In genomic region chr10:5622586-5622985, GRCh38 we compare ENCODE assay signal across 2 cellular contexts.
TF ChIP-seq lines count a peak whose summit lies in the region.

No MANE protein-coding gene starts in this region.

TF ChIP-seq in IMR-90, 13 proteins besides CTCF, POLR2A, EP300 and RAD21:
- no peak for TF ChIP-seq CEBPB (IDR thresholded peaks at IDR 0.05; ENCODE audit: low read depth, low read length)
- TF ChIP-seq USF2 (IDR thresholded peaks at IDR 0.05; ENCODE audit: low read depth, low read length), result no peak
- no peak for TF ChIP-seq FOS (IDR thresholded peaks at IDR 0.05; ENCODE audit: low read depth, low read length)
- no peak for TF ChIP-seq BHLHE40 (IDR thresholded peaks at IDR 0.05; ENCODE audit: low read depth, low read length)
- no peak for TF ChIP-seq CHD1 (IDR thresholded peaks at IDR 0.05; ENCODE audit: low read depth, low read length)
- TF ChIP-seq RFX5 (IDR thresholded peaks at IDR 0.05; ENCODE audit: low read depth, low read length), result no peak
- no peak for TF ChIP-seq NFE2L2 (IDR thresholded peaks at IDR 0.05; ENCODE audit: low read depth, low read length)
- no peak for TF ChIP-seq SMC3 (IDR thresholded peaks at IDR 0.05; ENCODE audit: low read depth, low read length)
- no peak for TF ChIP-seq MXI1 (IDR thresholded peaks at IDR 0.05; ENCODE audit: borderline replicate concordance, low read depth, low read length)
- TF ChIP-seq, protein P1, sequence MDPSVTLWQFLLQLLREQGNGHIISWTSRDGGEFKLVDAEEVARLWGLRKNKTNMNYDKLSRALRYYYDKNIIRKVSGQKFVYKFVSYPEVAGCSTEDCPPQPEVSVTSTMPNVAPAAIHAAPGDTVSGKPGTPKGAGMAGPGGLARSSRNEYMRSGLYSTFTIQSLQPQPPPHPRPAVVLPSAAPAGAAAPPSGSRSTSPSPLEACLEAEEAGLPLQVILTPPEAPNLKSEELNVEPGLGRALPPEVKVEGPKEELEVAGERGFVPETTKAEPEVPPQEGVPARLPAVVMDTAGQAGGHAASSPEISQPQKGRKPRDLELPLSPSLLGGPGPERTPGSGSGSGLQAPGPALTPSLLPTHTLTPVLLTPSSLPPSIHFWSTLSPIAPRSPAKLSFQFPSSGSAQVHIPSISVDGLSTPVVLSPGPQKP (IDR thresholded peaks at IDR 0.05; ENCODE audit: borderline replicate concordance, low read depth, low read length), result no peak
- no peak for TF ChIP-seq MAFK (IDR thresholded peaks at IDR 0.05; ENCODE audit: low read depth, low read length)
- no peak for TF ChIP-seq RCOR1 (IDR thresholded peaks at IDR 0.05; ENCODE audit: insufficient replicate concordance, low read length)
- no peak for TF ChIP-seq MAZ (IDR thresholded peaks at IDR 0.05; ENCODE audit: borderline replicate concordance, low read depth, low read length)
TF ChIP-seq in IMR-90: peak in this region for 0.

TF ChIP-seq in K562, 482 proteins besides CTCF, POLR2A, EP300 and RAD21:
- TF ChIP-seq PTRF (tag; IDR thresholded peaks at IDR 0.05), result no peak
- TF ChIP-seq XRCC3 (IDR thresholded peaks at IDR 0.05), result no peak
- TF ChIP-seq SIN3A (IDR thresholded peaks at IDR 0.05; ENCODE audit: borderline replicate concordance in 2 of 2, control insufficient read depth in 1 of 2, low read depth in 2 of 2, low read length in 2 of 2), result no peak
- TF ChIP-seq NFXL1 (CRISPR knock-in tag; IDR thresholded peaks at IDR 0.05), result no peak
- no peak for TF ChIP-seq SMAD4 (CRISPR knock-in tag; conservative IDR thresholded peaks at IDR 0.05)
- no peak for TF ChIP-seq TCF7L2 (IDR thresholded peaks at IDR 0.05; ENCODE audit: low read depth, low read length)
- TF ChIP-seq ARNT (IDR thresholded peaks at IDR 0.05), result no peak
- no peak for TF ChIP-seq HDAC6 (IDR thresholded peaks at IDR 0.05; ENCODE audit: low read depth, low read length)
- no peak for TF ChIP-seq ZNF785 (CRISPR knock-in tag; IDR thresholded peaks at IDR 0.05)
TF ChIP-seq in K562: peak in this region for 0.
